In the genomic region with DNA sequence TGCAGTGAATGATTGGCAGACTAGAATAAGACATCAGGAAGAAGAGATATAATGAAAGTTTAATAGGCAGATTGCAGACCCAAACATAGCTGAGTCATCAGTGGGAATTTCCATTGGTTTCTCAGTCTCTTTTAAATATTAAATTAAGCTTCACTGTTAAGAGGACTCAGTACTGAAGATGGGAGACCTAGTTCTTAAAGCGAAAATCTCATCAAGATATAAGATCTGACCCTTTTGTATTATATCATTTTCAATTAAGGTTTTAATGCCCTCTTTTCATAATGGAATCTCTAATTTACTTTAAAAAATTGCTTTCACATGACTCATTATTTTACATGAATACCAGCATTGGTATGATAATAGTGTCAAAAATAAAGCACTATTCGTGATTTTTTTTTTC, we compare ENCODE assay signal across 28 cellular contexts.
A peak's percentile ranks its signal among the peaks of the same experiment; 100 is the strongest.
DNase-seq lines count a peak whose midpoint lies in the region; ATAC-seq, FAIRE-seq and TF ChIP-seq lines count a peak whose summit lies in the region.
"Had no signal": no experiment of that assay in that cellular context is flagged by ENCODE, and none has a peak within 500 bp of the region (broad histone marks: within the 10 kb centered on the region; RNA-seq: fewer than 3 reads in every experiment).

No MANE protein-coding gene starts in this region.

- TF ChIP-seq CTCF in epithelial cell of esophagus (IDR thresholded peaks at IDR 0.05; ENCODE audit: insufficient read depth, low read depth, low read length, missing control alignments), result no peak

- H3K4me3 ChIP-seq in epithelial cell of esophagus (ENCODE audit: low read length), result no peak overlapping the region
- H3K4me3 ChIP-seq: psoas muscle, transverse colon had no signal

- ATAC-seq in GM21619 (IDR thresholded peaks at IDR 0.05; ENCODE audit: unreplicated experiment) (no peak), HG02678 (IDR thresholded peaks at IDR 0.05; ENCODE audit: unreplicated experiment) (no peak)
- ATAC-seq: activated T-cell treated with anti-CD3 and anti-CD28 coated beads, Interleukin-2, amount 50 U/mL, for 4 hours; effector memory CD8-positive, alpha-beta T cell; Panc1; psoas muscle had no signal

- FAIRE-seq in RCC 7860 (lab: Jason Lieb, UNC) (no peak), urothelium cell line (lab: Jason Lieb, UNC) (no peak)
- FAIRE-seq: astrocyte had no signal

- DNase-seq in HS-5 (ENCODE audit: low read depth), result peak; percentile 22
- DNase-seq in RCC 7860 (ENCODE audit: low spot score), result peak; percentile 22
- peak; percentile 15 for DNase-seq in epithelial cell of esophagus (ENCODE audit: low read depth)
- peak; percentile 17 for DNase-seq in urothelium cell line (ENCODE audit: low spot score)
- DNase-seq in SK-N-DZ (ENCODE audit: low spot score), result no peak
- DNase-seq: activated B cell treated with CpG ODN at 0.5 μM for 24 hours; activated T-cell treated with anti-CD3 and anti-CD28 coated beads, Interleukin-2, amount 50 U/mL, for 4 hours; C1 segment of cervical spinal cord; central memory CD4-positive, alpha-beta T cell; COR-L47; cortex of kidney; DMS53; effector memory CD8-positive, alpha-beta T cell; erythroblast; islet precursor cell; naive B cell; NCI-H1417; NCI-H2029; NCI-H526; psoas muscle; SHP77; stimulated activated CD4-positive, alpha-beta T cell treated with anti-CD3 and anti-CD28 coated beads, Interleukin-4, amount 100 ng/mL, for 1 hour; SW 1271; transverse colon had no signal
